Comparison of ENCODE assay signal across 11 cellular contexts in genomic region chr3:150349314-150350097, GRCh38. TPM values are rescaled to one million over a fixed set of nuclear protein-coding genes. Genes with fewer than 3 reads are reported as not detected.
DNase-seq lines count a peak whose midpoint lies in the region; ATAC-seq lines count a peak whose summit lies in the region.
"Had no signal": no experiment of that assay in that cellular context is flagged by ENCODE, and none has a peak within 500 bp of the region (broad histone marks: within the 10 kb centered on the region; RNA-seq: fewer than 3 reads in every experiment).

No MANE protein-coding gene starts in this region.

- H3K4me1 Mint-ChIP-seq in CD4-positive, alpha-beta memory T cell = no peaks in the 10 kb centered on the region
- H3K4me1 Mint-ChIP-seq: central memory CD8-positive, alpha-beta T cell had no signal

- H3K27me3 ChIP-seq in stomach smooth muscle (ENCODE audit: control insufficient read depth in 1 of 2, insufficient read depth in 2 of 2, low read length in 2 of 2) = no peaks in the 10 kb centered on the region
- H3K27me3 ChIP-seq in CD4-positive, alpha-beta memory T cell (ENCODE audit: insufficient read depth, low read length) = no peaks in the 10 kb centered on the region

- DNase-seq in HT-29 (ENCODE audit: low spot score) (peak; percentile 47), cerebellar cortex (ENCODE audit: low spot score) (peak; percentile 19), iPS-NIHi11 (ENCODE audit: low spot score) (peak; percentile 48), NOMO-1 treated with dmso at 0.1 percent for 144 hours (lab: John Stamatoyannopoulos, UW; ENCODE audit: unreplicated experiment) (no peak), OCI-M2 (lab: John Stamatoyannopoulos, UW; ENCODE audit: unreplicated experiment) (no peak)
- no peak for DNase-seq in CD4-positive, alpha-beta memory T cell
- DNase-seq: NCI-H1694, SHP77 treated with DMSO at 0.1 percent for 48 hours had no signal

- intact Hi-C loops in CD4-positive, alpha-beta memory T cell (cut with micrococcal nuclease) = no loop called here

- no peak overlapping the region for H3K9ac ChIP-seq in stomach smooth muscle (ENCODE audit: low read length in 2 of 2)

- no peak for ATAC-seq in GM21576 (IDR thresholded peaks at IDR 0.05; ENCODE audit: unreplicated experiment)

- POLR2A ChIA-PET in CD4-positive, alpha-beta memory T cell (lab: Charles Lee; ENCODE audit: partially characterized antibody) = no interaction called here

- H3K4me1 ChIP-seq in stomach smooth muscle (ENCODE audit: control insufficient read depth, insufficient read depth, low read length) = peaks cover 20% of the 10 kb centered on the region
- H3K4me1 ChIP-seq in CD4-positive, alpha-beta memory T cell (ENCODE audit: insufficient read depth, low read length) = no peaks in the 10 kb centered on the region

- H3K9me3 ChIP-seq in stomach smooth muscle (ENCODE audit: control insufficient read depth in 2 of 2, low read length in 2 of 2) = no peaks in the 10 kb centered on the region
- no peaks in the 10 kb centered on the region for H3K9me3 ChIP-seq in CD4-positive, alpha-beta memory T cell (ENCODE audit: control insufficient read depth in 1 of 2, low read length in 2 of 2)

- CTCF ChIA-PET in CD4-positive, alpha-beta memory T cell (lab: Charles Lee; ENCODE audit: partially characterized antibody) = no interaction called here

- H3K27ac Mint-ChIP-seq in CD4-positive, alpha-beta memory T cell = no peak overlapping the region

- H3K36me3 Mint-ChIP-seq in CD4-positive, alpha-beta memory T cell = no peaks in the 10 kb centered on the region

- H3K27me3 Mint-ChIP-seq in CD4-positive, alpha-beta memory T cell = peaks cover 1 to 21% of the 10 kb centered on the region in 2 donors

- no peak overlapping the region for H3K4me3 Mint-ChIP-seq in CD4-positive, alpha-beta memory T cell
- H3K4me3 Mint-ChIP-seq: central memory CD8-positive, alpha-beta T cell had no signal

- no peak overlapping the region for H3K4me3 ChIP-seq in stomach smooth muscle (ENCODE audit: low read length in 2 of 2)
- no peak overlapping the region for H3K4me3 ChIP-seq in CD4-positive, alpha-beta memory T cell (ENCODE audit: low read length in 2 of 2)

- H3K9me3 Mint-ChIP-seq in CD4-positive, alpha-beta memory T cell = no peaks in the 10 kb centered on the region
- H3K9me3 Mint-ChIP-seq: central memory CD8-positive, alpha-beta T cell had no signal

- H3K36me3 ChIP-seq in stomach smooth muscle (ENCODE audit: control insufficient read depth in 2 of 2, insufficient read depth in 2 of 2, low read length in 2 of 2) = no peaks in the 10 kb centered on the region
- H3K36me3 ChIP-seq in CD4-positive, alpha-beta memory T cell (ENCODE audit: insufficient read depth, low read length) = no peaks in the 10 kb centered on the region

- H3K27ac ChIP-seq in stomach smooth muscle (ENCODE audit: low read length) = peak overlapping the region; percentile 4
- no peak overlapping the region for H3K27ac ChIP-seq in CD4-positive, alpha-beta memory T cell (ENCODE audit: low read depth, low read length)

RNA-seq across cellular contexts. Expression of gene TSC22D2, which starts 58.6 kb away (rescaled TPM):
- total RNA-seq in HT-29 (2014; rRNA removed; shearing (Covaris generic)) = 5.7 and 6.0 TPM in 2 replicates
- 10 to 100 TPM; 25.3 to 25.7 TPM for total RNA-seq in CD4-positive, alpha-beta memory T cell
- polyA plus RNA-seq in CD4-positive, alpha-beta memory T cell = 10 to 100 TPM in 1 of 2 donors, 1 to 10 TPM in 1; 5.5 to 14.1 TPM

Comparison
In these comparisons a context has a peak if more than half of its experiments do, and no peak if none do; other contexts are left out.
1. DNase-seq: peak in HT-29 (single experiment), cerebellar cortex (single experiment) and iPS-NIHi11 (single experiment); none in NOMO-1 treated with dmso at 0.1 percent for 144 hours (single experiment), OCI-M2 (single experiment) and CD4-positive, alpha-beta memory T cell (0 of 5).